8 cellular contexts compared by ENCODE assay signal in genomic region chr1:91020486-91020885, GRCh38. TPM values are rescaled to one million over a fixed set of nuclear protein-coding genes. Genes with fewer than 3 reads are reported as not detected.
DNase-seq lines count a peak whose midpoint lies in the region; ATAC-seq and TF ChIP-seq lines count a peak whose summit lies in the region.

No MANE protein-coding gene starts in this region.

- TF ChIP-seq CTCF in GM06990 (IDR thresholded peaks at IDR 0.05; ENCODE audit: insufficient read depth, low read length, poor library complexity, severe bottlenecking) (no peak), RWPE2 (IDR thresholded peaks at IDR 0.05; ENCODE audit: poor library complexity, severe bottlenecking) (no peak), esophagus muscularis mucosa (IDR thresholded peaks at IDR 0.05) (no peak), progenitor cell of endocrine pancreas (IDR thresholded peaks at IDR 0.05; ENCODE audit: unreplicated experiment) (no peak)

- no peaks in the 10 kb centered on the region for H3K9me3 Mint-ChIP-seq in progenitor cell of endocrine pancreas (ENCODE audit: low read depth)

- H3K4me3 ChIP-seq in GM06990 (replicated peaks; ENCODE audit: low read depth, low read length) (peak overlapping the region; percentile 93), RWPE2 (ENCODE audit: severe bottlenecking) (peak overlapping the region; percentile 93), esophagus muscularis mucosa (peak overlapping the region; percentile 73 to 94 (median 89))

- H3K4me1 ChIP-seq in RWPE2 (ENCODE audit: insufficient read depth, poor library complexity, severe bottlenecking) (peaks cover 57% of the 10 kb centered on the region), esophagus muscularis mucosa (peaks cover 36 to 66% (median 59%) of the 10 kb centered on the region in 4 donors)

- H3K9me3 ChIP-seq in RWPE2 (ENCODE audit: severe bottlenecking), result no peaks in the 10 kb centered on the region
- no peaks in the 10 kb centered on the region for H3K9me3 ChIP-seq in esophagus muscularis mucosa

- no peaks in the 10 kb centered on the region for H3K27me3 ChIP-seq in GM06990 (replicated peaks; ENCODE audit: control insufficient read depth, insufficient read depth, low read length)
- H3K27me3 ChIP-seq in RWPE2 (ENCODE audit: insufficient read depth, poor library complexity, severe bottlenecking), result no peaks in the 10 kb centered on the region
- H3K27me3 ChIP-seq in esophagus muscularis mucosa, result no peaks in the 10 kb centered on the region

- TF ChIP-seq EP300 in esophagus muscularis mucosa (IDR thresholded peaks at IDR 0.05), result no peak

- no peak for TF ChIP-seq POLR2A in esophagus muscularis mucosa (IDR thresholded peaks at IDR 0.05; ENCODE audit: low read depth)

- peaks cover 33% of the 10 kb centered on the region for H3K4me1 Mint-ChIP-seq in progenitor cell of endocrine pancreas (ENCODE audit: low read depth)

- peak overlapping the region; percentile 100 for H3K27ac Mint-ChIP-seq in progenitor cell of endocrine pancreas

- H3K36me3 Mint-ChIP-seq in progenitor cell of endocrine pancreas (ENCODE audit: insufficient read depth), result peaks cover 16% of the 10 kb centered on the region

- peak overlapping the region; percentile 91 for H3K27ac ChIP-seq in RWPE2 (ENCODE audit: poor library complexity, severe bottlenecking)
- H3K27ac ChIP-seq in esophagus muscularis mucosa (replicated peaks in 1 of 4), result peak overlapping the region; percentile 97 to 100 (median 99)

- 50% methylated on average over 4 of the region's 4 CpGs for WGBS in esophagus muscularis mucosa

- intact Hi-C loops in esophagus muscularis mucosa (cut with DNase I), result no loop called here

- no peaks in the 10 kb centered on the region for H3K27me3 Mint-ChIP-seq in progenitor cell of endocrine pancreas

- H3K36me3 ChIP-seq in GM06990 (ENCODE audit: control insufficient read depth, insufficient read depth, low read length) (no peaks in the 10 kb centered on the region), RWPE2 (ENCODE audit: low read depth) (peaks cover 48% of the 10 kb centered on the region), esophagus muscularis mucosa (no peaks in the 10 kb centered on the region)

- ATAC-seq in RWPE2 (ENCODE audit: low read depth) (no peak), GM21423 (IDR thresholded peaks at IDR 0.05; ENCODE audit: unreplicated experiment) (no peak)

- no peak for DNase-seq in GM06990 (ENCODE audit: extremely low read depth, insufficient read length)
- no peak for DNase-seq in RWPE2 (ENCODE audit: low spot score)
- DNase-seq in esophagus muscularis mucosa (ENCODE audit: extremely low spot score), result no peak
- no peak for DNase-seq in progenitor cell of endocrine pancreas (ENCODE audit: low spot score, unreplicated experiment)
- DNase-seq in DMS79 (lab: John Stamatoyannopoulos, UW), result no peak
- DNase-seq in NCI-H2171 treated with DMSO at 0.1 percent for 48 hours (lab: John Stamatoyannopoulos, UW), result no peak
- no peak for DNase-seq in cerebellum (ENCODE audit: low spot score)

- H3K4me3 Mint-ChIP-seq in progenitor cell of endocrine pancreas (ENCODE audit: low read depth), result peak overlapping the region; percentile 99

RNA-seq across cellular contexts. Expression of gene ZNF644, which starts 1.3 kb away (rescaled TPM):
- 10 to 100 TPM; 44.8 to 64.8 (median 45.2) TPM for total RNA-seq in esophagus muscularis mucosa
- total RNA-seq in progenitor cell of endocrine pancreas, result 100 and 101 TPM in 2 replicates
- 169 TPM for total RNA-seq in cerebellum
